Comparison of ENCODE assay signal across 6 cellular contexts in the genomic region with DNA sequence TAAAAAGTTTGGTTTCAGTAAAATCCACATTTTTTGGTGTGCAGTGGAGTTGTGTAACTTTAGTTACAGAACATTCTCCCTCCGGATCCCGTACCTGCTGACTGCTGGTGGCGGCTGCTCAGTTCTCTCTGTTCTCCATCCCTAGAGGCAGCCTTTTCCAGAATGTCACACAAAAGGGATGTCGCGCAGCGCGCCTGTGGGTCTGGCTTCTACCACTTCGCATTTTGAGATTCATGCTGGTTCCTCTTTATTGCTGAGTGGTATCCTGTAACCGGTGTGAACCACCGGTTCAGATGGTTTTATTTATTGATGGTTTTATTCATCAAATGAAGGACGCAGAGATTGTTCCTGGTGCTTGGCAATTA. TPM values are rescaled to one million over a fixed set of nuclear protein-coding genes. Genes with fewer than 3 reads are reported as not detected.
DNase-seq lines count a peak whose midpoint lies in the region; ATAC-seq and TF ChIP-seq lines count a peak whose summit lies in the region.

No MANE protein-coding gene starts in this region.

- H3K9ac ChIP-seq in KMS-11 = peak overlapping the region; percentile 57; the same call in 1 of the 2 replicates

- no peak for TF ChIP-seq POLR2A in ovary (IDR thresholded peaks at IDR 0.05)

- no peak for TF ChIP-seq EP300 in ovary (IDR thresholded peaks at IDR 0.05)

- H3K27ac ChIP-seq in KMS-11 (no peak overlapping the region), ovary (peak overlapping the region; percentile 31 to 78)

- no peaks in the 10 kb centered on the region for H3K79me2 ChIP-seq in KMS-11 (ENCODE audit: insufficient read depth, low read depth)

- intact Hi-C loops in ovary (cut with DNase I) = loop anchor here in 1 of 4 donors (5.0 kb wide), 1 partner anchor 81 kb away; no protein-coding TSS in a partner anchor

- peak overlapping the region; percentile 97 for H2AFZ ChIP-seq in KMS-11 (ENCODE audit: low read depth)

- no peaks in the 10 kb centered on the region for H3K9me3 ChIP-seq in ovary

- POLR2A ChIA-PET in activated naive CD8-positive, alpha-beta T cell treated with anti-CD3 and anti-CD28 coated beads, Interleukin-2, amount 10 ng/mL, durations not matched to agents 7 days and 5 days (lab: Charles Lee) = interaction anchor here (0.8 kb wide), 1 partner anchor 769 kb away, joined by 4 read pairs; no protein-coding TSS in a partner anchor

- no peaks in the 10 kb centered on the region for H3K27me3 ChIP-seq in KMS-11 (ENCODE audit: insufficient read depth, low read depth)
- H3K27me3 ChIP-seq in ovary = no peaks in the 10 kb centered on the region

- no peaks in the 10 kb centered on the region for H3K9me3 Mint-ChIP-seq in activated naive CD8-positive, alpha-beta T cell treated with anti-CD3 and anti-CD28 coated beads, Interleukin-2, amount 10 ng/mL, durations not matched to agents 7 days and 5 days

- H3K4me2 ChIP-seq in KMS-11 = peak overlapping the region; percentile 76

- peaks cover 3% of the 10 kb centered on the region for H3K27me3 Mint-ChIP-seq in activated naive CD8-positive, alpha-beta T cell treated with anti-CD3 and anti-CD28 coated beads, Interleukin-2, amount 10 ng/mL, durations not matched to agents 7 days and 5 days

- H3K4me1 Mint-ChIP-seq in activated naive CD8-positive, alpha-beta T cell treated with anti-CD3 and anti-CD28 coated beads, Interleukin-2, amount 10 ng/mL, durations not matched to agents 7 days and 5 days = peaks cover 15% of the 10 kb centered on the region

- H3K36me3 ChIP-seq in KMS-11 (ENCODE audit: insufficient read depth) (no peaks in the 10 kb centered on the region), ovary (no peaks in the 10 kb centered on the region)

- peak overlapping the region; percentile 50 for H3K27ac Mint-ChIP-seq in activated naive CD8-positive, alpha-beta T cell treated with anti-CD3 and anti-CD28 coated beads, Interleukin-2, amount 10 ng/mL, durations not matched to agents 7 days and 5 days

- ATAC-seq in activated naive CD8-positive, alpha-beta T cell treated with anti-CD3 and anti-CD28 coated beads, Interleukin-2, amount 10 ng/mL, durations not matched to agents 7 days and 5 days (ENCODE audit: low read depth) = no peak
- no peak for ATAC-seq in GM19452 (IDR thresholded peaks at IDR 0.05; ENCODE audit: unreplicated experiment)

- peak overlapping the region; percentile 66 for H3K4me3 Mint-ChIP-seq in activated naive CD8-positive, alpha-beta T cell treated with anti-CD3 and anti-CD28 coated beads, Interleukin-2, amount 10 ng/mL, durations not matched to agents 7 days and 5 days

- H3K4me1 ChIP-seq in KMS-11 (ENCODE audit: low read depth, poor library complexity, severe bottlenecking) = peaks cover 18% of the 10 kb centered on the region
- peaks cover 9% of the 10 kb centered on the region for H3K4me1 ChIP-seq in ovary (ENCODE audit: insufficient read depth)

- 17 to 34% (median 24%) methylated on average over 11 of the region's 11 CpGs for whole genome bisulfite sequencing in ovary, 3 donors

- peaks cover 5% of the 10 kb centered on the region for H3K36me3 Mint-ChIP-seq in activated naive CD8-positive, alpha-beta T cell treated with anti-CD3 and anti-CD28 coated beads, Interleukin-2, amount 10 ng/mL, durations not matched to agents 7 days and 5 days

- H3K4me3 ChIP-seq in KMS-11 (IDR thresholded peaks at IDR 0.05; ENCODE audit: insufficient read depth, low read depth, low read length) = no peak overlapping the region
- no peak overlapping the region for H3K4me3 ChIP-seq in ovary

- no peak for TF ChIP-seq CTCF in KMS-11 (conservative IDR thresholded peaks at IDR 0.05; ENCODE audit: low read depth, low read length)
- no peak for TF ChIP-seq CTCF in ovary (IDR thresholded peaks at IDR 0.05)

- H4K20me1 ChIP-seq in KMS-11 (ENCODE audit: insufficient read depth) = no peaks in the 10 kb centered on the region

- no peak for DNase-seq in activated naive CD8-positive, alpha-beta T cell treated with anti-CD3 and anti-CD28 coated beads, Interleukin-2, amount 10 ng/mL, durations not matched to agents 7 days and 5 days
- DNase-seq in ovary (peak in 1 of 5 donors; percentile 36), AG08395 (ENCODE audit: low spot score) (no peak), activated gamma-delta T cell treated with Interleukin-2 at 50 U/mL for 16 hours (no peak)

RNA-seq across cellular contexts. Expression of a gene that starts 1.0 kb away (rescaled TPM):
- 10 to 100 TPM; 18.4 to 20.7 TPM for total RNA-seq in activated naive CD8-positive, alpha-beta T cell treated with anti-CD3 and anti-CD28 coated beads, Interleukin-2, amount 10 ng/mL, durations not matched to agents 7 days and 5 days
- total RNA-seq in ovary = 10 to 100 TPM in 3 of 7 donors, 1 to 10 TPM in 4; 5.5 to 10.7 (median 8.8) TPM
- 1 to 10 TPM in 1 of 2 donors, under 1 TPM in 1; 0.22 to 9.9 TPM for polyA plus RNA-seq in ovary

RNA-seq across cellular contexts. Expression of a gene that starts 15.1 kb away (rescaled TPM):
- 10 to 100 TPM; 71.1 to 78.8 TPM for total RNA-seq in activated naive CD8-positive, alpha-beta T cell treated with anti-CD3 and anti-CD28 coated beads, Interleukin-2, amount 10 ng/mL, durations not matched to agents 7 days and 5 days
- total RNA-seq in ovary = 10 to 100 TPM; 15.8 to 30.2 (median 25.3) TPM
- 10 to 100 TPM in 1 of 2 donors, 1 to 10 TPM in 1; 2.5 to 21.8 TPM for polyA plus RNA-seq in ovary

RNA-seq across cellular contexts. Expression of a gene that starts 15.4 kb away (rescaled TPM):
- 10 to 100 TPM; 33.0 to 44.6 TPM for total RNA-seq in activated naive CD8-positive, alpha-beta T cell treated with anti-CD3 and anti-CD28 coated beads, Interleukin-2, amount 10 ng/mL, durations not matched to agents 7 days and 5 days
- 10 to 100 TPM; 26.6 to 66.3 (median 33.9) TPM for total RNA-seq in ovary
- 10 to 100 TPM; 14.6 to 53.4 TPM for polyA plus RNA-seq in ovary

RNA-seq across cellular contexts. Expression of a gene that starts 57.7 kb away (rescaled TPM):
- 1 to 10 TPM; 1.2 to 1.4 TPM for total RNA-seq in activated naive CD8-positive, alpha-beta T cell treated with anti-CD3 and anti-CD28 coated beads, Interleukin-2, amount 10 ng/mL, durations not matched to agents 7 days and 5 days
- 1 to 10 TPM in 5 of 7 donors, under 1 TPM in 2; 0.23 to 3.1 (median 1.7) TPM for total RNA-seq in ovary
- polyA plus RNA-seq in ovary = 1 to 10 TPM in 1 of 2 donors, under 1 TPM in 1; 0.33 to 1.5 TPM

RNA-seq across cellular contexts. Expression of a gene that starts 58.4 kb away (rescaled TPM):
- not detected for total RNA-seq in activated naive CD8-positive, alpha-beta T cell treated with anti-CD3 and anti-CD28 coated beads, Interleukin-2, amount 10 ng/mL, durations not matched to agents 7 days and 5 days
- not detected for total RNA-seq in ovary
- polyA plus RNA-seq in ovary = not detected
